9 cellular contexts compared by ENCODE assay signal in the genomic region with DNA sequence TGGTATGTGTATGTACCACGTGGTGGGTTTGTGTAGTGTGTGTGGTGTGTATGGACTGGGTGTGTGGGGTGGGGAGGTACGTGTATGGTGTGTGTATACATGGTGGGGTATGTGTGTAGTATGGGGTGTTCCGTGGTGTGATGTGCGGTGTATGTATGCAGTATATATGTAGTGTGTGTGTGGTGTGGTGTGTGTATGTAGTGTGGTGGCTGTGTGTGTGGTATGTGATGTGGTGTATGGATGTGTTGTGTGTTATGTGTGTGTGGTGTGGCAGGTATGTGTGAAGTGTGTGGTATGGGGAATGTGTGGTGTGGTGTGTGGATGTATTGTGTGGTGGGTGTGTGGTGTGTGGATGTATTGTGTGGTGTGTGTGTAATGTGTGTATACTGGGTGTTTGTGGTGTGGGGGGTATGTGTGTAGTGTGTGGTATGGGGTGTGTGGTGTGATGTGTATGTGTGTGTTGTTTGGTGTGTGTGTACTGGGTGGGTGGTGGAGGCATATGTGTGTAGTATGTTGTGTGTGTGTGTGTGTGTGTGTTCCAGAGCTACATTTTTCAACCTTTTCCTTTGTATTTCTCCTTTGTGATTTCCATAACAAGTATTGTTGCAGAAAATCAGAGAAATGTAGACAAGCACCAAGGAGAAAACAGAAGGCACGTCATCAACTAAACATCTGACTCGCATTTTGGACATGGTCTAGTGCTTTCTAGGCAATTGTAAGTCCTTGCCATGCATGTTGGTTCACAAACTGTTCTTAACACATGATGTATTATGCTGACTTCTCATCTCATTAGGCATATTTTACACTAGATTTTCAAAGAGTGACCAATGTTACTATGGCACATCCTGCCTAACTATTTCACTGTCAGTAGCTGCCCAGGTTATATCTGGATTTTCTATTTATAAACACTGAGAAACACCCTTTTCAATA. TPM values are rescaled to one million over a fixed set of nuclear protein-coding genes. Genes with fewer than 3 reads are reported as not detected.
A peak's percentile ranks its signal among the peaks of the same experiment; 100 is the strongest.
DNase-seq lines count a peak whose midpoint lies in the region; ATAC-seq and TF ChIP-seq lines count a peak whose summit lies in the region.
"Had no signal": no experiment of that assay in that cellular context is flagged by ENCODE, and none has a peak within 500 bp of the region (broad histone marks: within the 10 kb centered on the region; RNA-seq: fewer than 3 reads in every experiment).

No MANE protein-coding gene starts in this region.

- DNase-seq in GOT3 (lab: John Stamatoyannopoulos, UW) (no peak), osteocyte (ENCODE audit: extremely low spot score, unreplicated experiment) (no peak), OCI-M2 (lab: John Stamatoyannopoulos, UW; ENCODE audit: unreplicated experiment) (no peak)
- DNase-seq: NCI-H748 treated with DMSO at 0.1 percent for 48 hours had no signal

- H3K27me3 Mint-ChIP-seq in activated naive CD4-positive, alpha-beta T cell treated with anti-CD3 and anti-CD28 coated beads, Interleukin-2, amount 50 U/mL, for 24 hours: no peaks in the 10 kb centered on the region
- no peaks in the 10 kb centered on the region for H3K27me3 Mint-ChIP-seq in osteocyte (ENCODE audit: unreplicated experiment)

- H3K4me3 ChIP-seq in neutrophil (ENCODE audit: low read depth in 1 of 2, low read length in 1 of 2): no peak overlapping the region

- H3K27me3 ChIP-seq in neutrophil: no peaks in the 10 kb centered on the region

- peak overlapping the region; percentile 83 for H3K4me3 Mint-ChIP-seq in activated naive CD4-positive, alpha-beta T cell treated with anti-CD3 and anti-CD28 coated beads, Interleukin-2, amount 50 U/mL, for 24 hours
- H3K4me3 Mint-ChIP-seq in osteocyte (ENCODE audit: unreplicated experiment): no peak overlapping the region

- H3K4me1 ChIP-seq in neutrophil (ENCODE audit: control insufficient read depth in 1 of 2, insufficient read depth in 1 of 2, low read depth in 1 of 2, low read length in 1 of 2): peaks cover 26 to 62% of the 10 kb centered on the region in 2 experiments

- H3K9me3 ChIP-seq in neutrophil: no peaks in the 10 kb centered on the region

- H3K36me3 Mint-ChIP-seq in activated naive CD4-positive, alpha-beta T cell treated with anti-CD3 and anti-CD28 coated beads, Interleukin-2, amount 50 U/mL, for 24 hours: peaks cover 23% of the 10 kb centered on the region
- no peaks in the 10 kb centered on the region for H3K36me3 Mint-ChIP-seq in osteocyte (ENCODE audit: unreplicated experiment)

- TF ChIP-seq CTCF in neutrophil (IDR thresholded peaks at IDR 0.05) (no peak), osteocyte (IDR thresholded peaks at IDR 0.05) (no peak)

- H3K36me3 ChIP-seq in neutrophil: peaks cover 44% of the 10 kb centered on the region

- H3K27ac ChIP-seq in neutrophil: peak overlapping the region; percentile 18

- H3K9me3 Mint-ChIP-seq in activated naive CD4-positive, alpha-beta T cell treated with anti-CD3 and anti-CD28 coated beads, Interleukin-2, amount 50 U/mL, for 24 hours: peaks cover 4% of the 10 kb centered on the region
- H3K9me3 Mint-ChIP-seq in osteocyte (ENCODE audit: unreplicated experiment): peaks cover 5% of the 10 kb centered on the region

- ATAC-seq in GM18517 (IDR thresholded peaks at IDR 0.05; ENCODE audit: unreplicated experiment): peak; percentile 54
- peak; percentile 12 for ATAC-seq in HG02943 (IDR thresholded peaks at IDR 0.05; ENCODE audit: low read depth, unreplicated experiment)
- no peak for ATAC-seq in GM18520 (IDR thresholded peaks at IDR 0.05; ENCODE audit: unreplicated experiment)

- peaks cover 88% of the 10 kb centered on the region for H3K4me1 Mint-ChIP-seq in activated naive CD4-positive, alpha-beta T cell treated with anti-CD3 and anti-CD28 coated beads, Interleukin-2, amount 50 U/mL, for 24 hours
- no peaks in the 10 kb centered on the region for H3K4me1 Mint-ChIP-seq in osteocyte (ENCODE audit: unreplicated experiment)

- peak overlapping the region; percentile 90 for H3K27ac Mint-ChIP-seq in activated naive CD4-positive, alpha-beta T cell treated with anti-CD3 and anti-CD28 coated beads, Interleukin-2, amount 50 U/mL, for 24 hours
- H3K27ac Mint-ChIP-seq in osteocyte (ENCODE audit: unreplicated experiment): no peak overlapping the region

RNA-seq across cellular contexts. Expression of a gene that starts 13.2 kb away (rescaled TPM):
- total RNA-seq in osteocyte: 2.0 and 2.2 TPM in 2 replicates
